Comparison of ENCODE assay signal across 1 cellular context in genomic region chr4:24260922-24261581, GRCh38.
TF ChIP-seq lines count a peak whose summit lies in the region.

No MANE protein-coding gene starts in this region.

TF ChIP-seq in H1, 55 proteins besides CTCF, POLR2A, EP300 and RAD21 (continued from another document):
- no peak for TF ChIP-seq SRF (IDR thresholded peaks at IDR 0.05; ENCODE audit: low read depth, low read length)
TF ChIP-seq in H1: peak in this region for 0.
